12 cellular contexts compared by ENCODE assay signal in genomic region chr4:7598939-7599790, GRCh38.
"Had no signal": no experiment of that assay in that cellular context is flagged by ENCODE, and none has a peak within 500 bp of the region (broad histone marks: within the 10 kb centered on the region; RNA-seq: fewer than 3 reads in every experiment).

No MANE protein-coding gene starts in this region.

- ATAC-seq: activated naive CD4-positive, alpha-beta T cell treated with anti-CD3 and anti-CD28 coated beads, Interleukin-2, amount 50 U/mL, for 72 hours; activated T-cell treated with anti-CD3 and anti-CD28 coated beads, Interleukin-2, amount 50 U/mL, for 4 hours; pancreas had no signal

- DNase-seq: activated CD4-positive, alpha-beta memory T cell treated with anti-CD3 and anti-CD28 coated beads for 36 hours; activated CD4-positive, CD25-positive, alpha-beta regulatory T cell treated with anti-CD3 and anti-CD28 coated beads, Interleukin-2, amount 50 U/mL, for 72 hours; activated effector memory CD4-positive, alpha-beta T cell treated with anti-CD3 and anti-CD28 coated beads, Interleukin-2, amount 50 U/mL, for 16 hours; activated T-cell treated with anti-CD3 and anti-CD28 coated beads, Interleukin-2, amount 50 U/mL, for 4 hours; amniotic stem cell; cerebellar nuclear complex; erythroblast; pancreas; retina; small intestine; SW 1271 had no signal
